ENCODE assay signal across 21 cellular contexts in the genomic region with DNA sequence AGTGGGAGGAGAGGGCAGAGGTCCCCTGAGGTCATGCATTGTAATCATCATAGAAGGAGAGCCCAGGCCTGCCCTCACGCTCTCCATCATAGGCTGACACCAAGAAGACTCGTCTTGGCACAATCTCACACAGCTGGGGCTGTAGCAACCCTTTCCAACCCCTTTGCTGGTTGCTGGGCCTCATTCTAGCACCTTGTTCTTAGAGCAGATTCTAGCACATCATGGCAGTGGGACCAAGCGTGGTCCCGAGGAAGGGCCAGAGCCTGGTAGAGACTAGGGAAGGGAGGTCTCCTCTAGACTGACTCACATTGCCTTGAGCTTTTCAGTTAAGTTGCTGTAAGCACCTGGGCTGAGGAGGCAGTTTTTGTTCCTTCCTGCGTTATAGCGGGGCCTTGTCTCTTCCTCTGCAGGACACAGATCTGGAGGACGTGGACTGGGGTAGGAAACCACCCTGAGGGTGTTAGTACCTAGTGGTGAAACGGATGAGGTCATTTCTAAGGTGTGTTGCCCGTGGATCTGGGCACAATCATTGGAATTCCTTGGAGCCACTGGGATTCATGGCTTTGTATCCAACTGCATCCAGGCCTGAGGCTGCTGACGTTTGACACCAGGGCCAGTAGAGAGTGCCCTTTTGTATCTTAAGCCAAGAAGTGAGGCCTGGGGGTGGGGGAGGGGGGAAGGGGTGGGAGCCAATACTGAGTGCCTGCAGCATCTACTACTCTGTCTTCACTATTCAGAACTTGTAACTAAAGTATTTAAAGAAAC. TPM values are rescaled to one million over a fixed set of nuclear protein-coding genes. Genes with fewer than 3 reads are reported as not detected.
DNase-seq lines count a peak whose midpoint lies in the region; ATAC-seq and TF ChIP-seq lines count a peak whose summit lies in the region.
"Had no signal": no experiment of that assay in that cellular context is flagged by ENCODE, and none has a peak within 500 bp of the region (broad histone marks: within the 10 kb centered on the region; RNA-seq: fewer than 3 reads in every experiment).

No MANE protein-coding gene starts in this region.

- H2BK5ac ChIP-seq in H9 (ENCODE audit: insufficient read length, low read length): no peak overlapping the region

- H3K23ac ChIP-seq in H9 (ENCODE audit: insufficient read length, low read depth, low read length): no peak overlapping the region

- TF ChIP-seq CTCF in CD8-positive, alpha-beta T cell (IDR thresholded peaks at IDR 0.05): no peak
- TF ChIP-seq CTCF in H9 (conservative IDR thresholded peaks at IDR 0.05) (no peak), activated B cell treated with CpG ODN at 0.5 μM for 24 hours (IDR thresholded peaks at IDR 0.05) (no peak), right atrium auricular region (IDR thresholded peaks at IDR 0.05) (no peak)

- intact Hi-C loops in CD8-positive, alpha-beta T cell (cut with DNase I, micrococcal nuclease): loop anchor here in 1 of 2 experiments (5.0 kb wide), 1 partner anchor 296 kb away; no protein-coding TSS in a partner anchor
- intact Hi-C loops in activated B cell treated with CpG ODN at 0.5 μM for 24 hours (cut with micrococcal nuclease): no loop called here
- intact Hi-C loops in sciatic nerve (cut with DNase I): no loop called here

- no peak for DNase-seq in CD8-positive, alpha-beta T cell
- DNase-seq in H9 (no peak), activated B cell treated with CpG ODN at 0.5 μM for 24 hours (no peak), medulla oblongata (ENCODE audit: extremely low spot score) (peak; percentile 38), midbrain (lab: John Stamatoyannopoulos, UW) (no peak), sciatic nerve (ENCODE audit: low spot score) (no peak), HAP-1 (ENCODE audit: low spot score in 2 of 2) (no peak), right atrium auricular region (ENCODE audit: low spot score) (no peak)
- DNase-seq: aorta; foreskin melanocyte; GF-D8; NCI-H1092; NCI-H2107; NCI-H69; ovary; RPMI8226; stimulated activated CD4-positive, alpha-beta T cell treated with anti-CD3 and anti-CD28 coated beads, Interleukin-4, amount 100 ng/mL, for 24 hours; tibial artery; WERI-Rb-1 had no signal

- no peak overlapping the region for H3K4me3 ChIP-seq in CD8-positive, alpha-beta T cell (ENCODE audit: low read depth, low read length)
- H3K4me3 ChIP-seq in HAP-1: no peak overlapping the region
- no peak overlapping the region for H3K4me3 ChIP-seq in right atrium auricular region
- H3K4me3 ChIP-seq: ovary, tibial artery had no signal

- H3K36me3 Mint-ChIP-seq in CD8-positive, alpha-beta T cell: peaks cover 70% of the 10 kb centered on the region
- peaks cover 46 to 70% (median 52%) of the 10 kb centered on the region in 3 experiments for H3K36me3 Mint-ChIP-seq in H9 (ENCODE audit: insufficient read depth in 1 of 3, low read depth in 3 of 3)
- peaks cover 67% of the 10 kb centered on the region for H3K36me3 Mint-ChIP-seq in activated B cell treated with CpG ODN at 0.5 μM for 24 hours (ENCODE audit: low read depth)

- H3K4me1 Mint-ChIP-seq in CD8-positive, alpha-beta T cell (ENCODE audit: low read depth): peaks cover 7% of the 10 kb centered on the region
- H3K4me1 Mint-ChIP-seq in H9 (peaks cover 15% of the 10 kb centered on the region in 2 experiments), activated B cell treated with CpG ODN at 0.5 μM for 24 hours (peaks cover 43% of the 10 kb centered on the region)

- no CpG with 5 or more reads among the region's 10 CpGs for WGBS in H9 (ENCODE audit: extremely low coverage, insufficient read length, low lambda C conversion rate)

- H2BK15ac ChIP-seq in H9 (ENCODE audit: low read depth, low read length): no peak overlapping the region

- no peak overlapping the region for H3K27ac ChIP-seq in CD8-positive, alpha-beta T cell (ENCODE audit: low read depth, low read length)
- H3K27ac ChIP-seq in H9 (ENCODE audit: insufficient read length, low read depth, low read length): no peak overlapping the region
- H3K27ac ChIP-seq in right atrium auricular region: no peak overlapping the region
- H3K27ac ChIP-seq: ovary, tibial artery, WERI-Rb-1 had no signal

- no peak overlapping the region for H3K4ac ChIP-seq in H9 (ENCODE audit: low read depth, low read length)

- H3K9ac ChIP-seq in H9 (ENCODE audit: extremely low read depth, insufficient read length, low read length): no peak overlapping the region

- H3K4me3 Mint-ChIP-seq in CD8-positive, alpha-beta T cell: no peak overlapping the region
- no peak overlapping the region for H3K4me3 Mint-ChIP-seq in H9
- no peak overlapping the region for H3K4me3 Mint-ChIP-seq in activated B cell treated with CpG ODN at 0.5 μM for 24 hours

- H3K4me2 ChIP-seq in H9 (ENCODE audit: insufficient read depth, insufficient read length, low read length): no peak overlapping the region

- H3K27me3 Mint-ChIP-seq in CD8-positive, alpha-beta T cell (ENCODE audit: low read depth): no peaks in the 10 kb centered on the region
- H3K27me3 Mint-ChIP-seq in H9 (ENCODE audit: low read depth) (no peaks in the 10 kb centered on the region; the same call in 1 of the 2 replicates), activated B cell treated with CpG ODN at 0.5 μM for 24 hours (no peaks in the 10 kb centered on the region)

- no peak overlapping the region for H3T11ph ChIP-seq in H9 (ENCODE audit: low read length)

- H3K18ac ChIP-seq in H9 (ENCODE audit: insufficient read length, low read depth, low read length): no peak overlapping the region

- H3K9me3 ChIP-seq in CD8-positive, alpha-beta T cell (ENCODE audit: low read length): no peaks in the 10 kb centered on the region
- H3K9me3 ChIP-seq in H9 (ENCODE audit: control insufficient read depth, low read depth, low read length) (no peaks in the 10 kb centered on the region), HAP-1 (no peaks in the 10 kb centered on the region), right atrium auricular region (no peaks in the 10 kb centered on the region)
- H3K9me3 ChIP-seq: ovary, tibial artery had no signal

- H3K79me2 ChIP-seq in H9 (ENCODE audit: insufficient read depth, low read length): no peaks in the 10 kb centered on the region

- no peaks in the 10 kb centered on the region for H3K23me2 ChIP-seq in H9 (ENCODE audit: insufficient read length, low read depth, low read length, poor library complexity, severe bottlenecking)

- H4K20me1 ChIP-seq in H9 (ENCODE audit: control insufficient read depth, insufficient read depth, insufficient read length): no peaks in the 10 kb centered on the region

- no peak overlapping the region for H2AFZ ChIP-seq in H9 (ENCODE audit: low read length)

- no peaks in the 10 kb centered on the region for H3K9me3 Mint-ChIP-seq in CD8-positive, alpha-beta T cell
- H3K9me3 Mint-ChIP-seq in H9 (no peaks in the 10 kb centered on the region), activated B cell treated with CpG ODN at 0.5 μM for 24 hours (no peaks in the 10 kb centered on the region)
- H3K9me3 Mint-ChIP-seq: activated T-helper 2 cell treated with anti-CD3 and anti-CD28 coated beads, Interferon-gamma antibody, Interleukin-2, Interleukin-4, amounts not matched to agents 10 μg/mL and 5 μg/mL and 100 μg/mL, durations not matched to agents 14 hours and 24 hours and 36 hours had no signal

- H4K5ac ChIP-seq in H9 (ENCODE audit: insufficient read length, low read depth, low read length): no peak overlapping the region

- no peak overlapping the region for H2AK5ac ChIP-seq in H9 (ENCODE audit: insufficient read length, low read length)

- no peaks in the 10 kb centered on the region for H3K27me3 ChIP-seq in CD8-positive, alpha-beta T cell (ENCODE audit: insufficient read depth, low read length)
- no peaks in the 10 kb centered on the region for H3K27me3 ChIP-seq in H9 (ENCODE audit: insufficient read depth, low read length)
- H3K27me3 ChIP-seq in HAP-1 (ENCODE audit: low read depth): no peaks in the 10 kb centered on the region
- no peaks in the 10 kb centered on the region for H3K27me3 ChIP-seq in right atrium auricular region
- H3K27me3 ChIP-seq: ovary, tibial artery had no signal

- CTCF ChIA-PET in CD8-positive, alpha-beta T cell (lab: Charles Lee): interaction anchor here (0.8 to 19.2 kb wide), 3 partner anchors 22 to 186 kb away, joined by 3 to 725 read pairs (median 85); partner anchors contain the start of genes DLST and PROX2
- CTCF ChIA-PET in activated B cell treated with CpG ODN at 0.5 μM for 24 hours (lab: Charles Lee): interaction anchor here (3.8 to 6.9 kb wide), 2 partner anchors 43 to 44 kb away, joined by 22 to 288 read pairs; no protein-coding TSS in a partner anchor

- H3K14ac ChIP-seq in H9 (ENCODE audit: insufficient read depth, low read length): no peak overlapping the region

- in situ Hi-C loops in HAP-1 (cut with MboI; ENCODE audit: low sequenced_read_pairs): no loop called here

- no peak overlapping the region for H2BK120ac ChIP-seq in H9 (ENCODE audit: low read depth, low read length, poor library complexity, severe bottlenecking)

- no peak overlapping the region for H2BK12ac ChIP-seq in H9 (ENCODE audit: insufficient read length, low read depth, low read length)

- H4K8ac ChIP-seq in H9 (replicated peaks; ENCODE audit: insufficient read length, low read depth, low read length): no peak overlapping the region

- H3K27ac Mint-ChIP-seq in CD8-positive, alpha-beta T cell: peak overlapping the region; percentile 46
- H3K27ac Mint-ChIP-seq in H9 (peak overlapping the region; percentile 17 to 96 (median 91); a peak in 5 of 7 replicates), activated B cell treated with CpG ODN at 0.5 μM for 24 hours (peak overlapping the region; percentile 56)
- H3K27ac Mint-ChIP-seq: activated T-helper 2 cell treated with anti-CD3 and anti-CD28 coated beads, Interferon-gamma antibody, Interleukin-2, Interleukin-4, amounts not matched to agents 10 μg/mL and 5 μg/mL and 100 μg/mL, durations not matched to agents 14 hours and 24 hours and 36 hours had no signal

- H2BK20ac ChIP-seq in H9 (ENCODE audit: low read depth, low read length, poor library complexity, severe bottlenecking): no peak overlapping the region

- ATAC-seq in CD8-positive, alpha-beta T cell: no peak
- ATAC-seq in activated B cell treated with CpG ODN at 0.5 μM for 24 hours (ENCODE audit: low read depth): no peak
- ATAC-seq in sciatic nerve: no peak

- no peak overlapping the region for H3K56ac ChIP-seq in H9 (ENCODE audit: insufficient read length, low read depth, low read length)

- POLR2A ChIA-PET in CD8-positive, alpha-beta T cell (lab: Charles Lee): no interaction called here
- POLR2A ChIA-PET in activated B cell treated with CpG ODN at 0.5 μM for 24 hours (lab: Charles Lee): no interaction called here

- no peak overlapping the region for H4K91ac ChIP-seq in H9 (ENCODE audit: insufficient read length, low read depth, low read length)

- peaks cover 5% of the 10 kb centered on the region for H3K4me1 ChIP-seq in CD8-positive, alpha-beta T cell (ENCODE audit: insufficient read depth, low read length)
- no peaks in the 10 kb centered on the region for H3K4me1 ChIP-seq in H9 (ENCODE audit: insufficient read depth, low read length)
- no peaks in the 10 kb centered on the region for H3K4me1 ChIP-seq in HAP-1
- peaks cover 0 to 36% of the 10 kb centered on the region in 2 donors for H3K4me1 ChIP-seq in right atrium auricular region

- peaks cover 51% of the 10 kb centered on the region for H3K36me3 ChIP-seq in CD8-positive, alpha-beta T cell (ENCODE audit: insufficient read depth, low read length)
- H3K36me3 ChIP-seq in HAP-1 (replicated peaks): peaks cover 75% of the 10 kb centered on the region
- H3K36me3 ChIP-seq in right atrium auricular region: peaks cover 56% of the 10 kb centered on the region
- H3K36me3 ChIP-seq: ovary had no signal

- H3K79me1 ChIP-seq in H9 (ENCODE audit: insufficient read depth, low read depth, low read length, poor library complexity, severe bottlenecking): no peaks in the 10 kb centered on the region

RNA-seq across cellular contexts. Expression of gene RPS6KL1, which starts 19.9 kb away (rescaled TPM):
- 10 to 100 TPM in 1 of 2 experiments, 1 to 10 TPM in 1; 8.9 to 10.8 TPM for total RNA-seq in CD8-positive, alpha-beta T cell
- total RNA-seq in H9 (2021) (13.8 and 18.8 TPM in 2 replicates), activated B cell treated with CpG ODN at 0.5 μM for 24 hours (5.2 and 7.0 TPM in 2 replicates), sciatic nerve (4.7 TPM), right atrium auricular region (10 to 100 TPM in 1 of 2 donors, 1 to 10 TPM in 1; 7.6 to 10.3 TPM)

RNA-seq across cellular contexts. Expression of gene DLST, which starts 21.4 kb away (rescaled TPM):
- total RNA-seq in CD8-positive, alpha-beta T cell: 100 to 1,000 TPM; 142 to 156 TPM
- total RNA-seq in H9 (2021) (116 and 120 TPM in 2 replicates), activated B cell treated with CpG ODN at 0.5 μM for 24 hours (73.1 and 90.4 TPM in 2 replicates), sciatic nerve (79.6 TPM), right atrium auricular region (100 to 1,000 TPM in 1 of 2 donors, 10 to 100 TPM in 1; 71.1 to 105 TPM)

RNA-seq across cellular contexts. Expression of gene PROX2, which starts 27.2 kb away (rescaled TPM):
- under 1 TPM; 0.31 to 0.43 TPM for total RNA-seq in CD8-positive, alpha-beta T cell
- not detected in 2 replicates for total RNA-seq in H9 (2021)
- total RNA-seq in activated B cell treated with CpG ODN at 0.5 μM for 24 hours: 0.07 TPM in 1 of 2 replicates, not detected in the other
- not detected for total RNA-seq in sciatic nerve
- not detected for total RNA-seq in right atrium auricular region
- total RNA-seq: aorta, ovary, skeletal muscle tissue had no signal

RNA-seq across cellular contexts. Expression of gene PGF, which starts 52.3 kb away (rescaled TPM):
- under 1 TPM in 1 of 2 experiments, not detected in 1; 0.44 TPM for total RNA-seq in CD8-positive, alpha-beta T cell
- total RNA-seq in H9 (2021): 2.3 and 2.8 TPM in 2 replicates
- not detected in 2 replicates for total RNA-seq in activated B cell treated with CpG ODN at 0.5 μM for 24 hours
- 12.4 TPM for total RNA-seq in sciatic nerve
- 1 to 10 TPM; 3.3 to 7.0 TPM for total RNA-seq in right atrium auricular region
